18 cellular contexts compared by ENCODE assay signal in genomic region chr15:34620122-34620521, GRCh38.
"Had no signal": no experiment of that assay in that cellular context is flagged by ENCODE, and none has a peak within 500 bp of the region (broad histone marks: within the 10 kb centered on the region; RNA-seq: fewer than 3 reads in every experiment).

No MANE protein-coding gene starts in this region.

- H3K9me3 ChIP-seq: body of pancreas, prostate gland, right atrium auricular region, thyroid gland had no signal

- H2AFZ ChIP-seq: neural progenitor cell had no signal

- H3K4me1 ChIP-seq: body of pancreas, neural progenitor cell, prostate gland, right atrium auricular region, thyroid gland had no signal

- H3K4me2 ChIP-seq: neural progenitor cell had no signal

- H3K27ac ChIP-seq: body of pancreas, neural progenitor cell, prostate gland, right atrium auricular region, thyroid gland had no signal

- DNase-seq: activated CD4-positive, alpha-beta memory T cell treated with anti-CD3 and anti-CD28 coated beads, Interleukin-2, amount 10 ng/mL, durations not matched to agents 7 days and 5 days; activated CD4-positive, alpha-beta T cell treated with anti-CD3 and anti-CD28 coated beads for 48 hours; activated CD4-positive, CD25-positive, alpha-beta regulatory T cell; activated CD8-positive, alpha-beta memory T cell treated with anti-CD3 and anti-CD28 coated beads, Interleukin-2, amount 10 ng/mL, durations not matched to agents 7 days and 5 days; activated naive CD4-positive, alpha-beta T cell; activated T-cell treated with anti-CD3 and anti-CD28 coated beads, Interleukin-2, amount 50 U/mL, for 1 hour; body of pancreas; effector memory CD4-positive, alpha-beta T cell; immature natural killer cell; kidney glomerular epithelial cell; naive thymus-derived CD4-positive, alpha-beta T cell; stimulated activated CD4-positive, alpha-beta T cell treated with anti-CD3 and anti-CD28 coated beads, Interleukin-2, amount 100 ng/mL, for 24 hours; stimulated activated naive CD4-positive, alpha-beta T cell treated with Interleukin-2 at 50 U/mL for 16 hours; thyroid gland had no signal

- H3K9ac ChIP-seq: neural progenitor cell had no signal

- H3K27me3 ChIP-seq: body of pancreas, right atrium auricular region, thyroid gland had no signal

- H3K4me3 ChIP-seq: body of pancreas, neural progenitor cell, prostate gland, right atrium auricular region, thyroid gland had no signal

- H3K36me3 ChIP-seq: neural progenitor cell, prostate gland, right atrium auricular region, thyroid gland had no signal

- ATAC-seq: activated CD8-positive, alpha-beta memory T cell treated with anti-CD3 and anti-CD28 coated beads, Interleukin-2, amount 10 ng/mL, durations not matched to agents 7 days and 5 days; activated T-helper 17 cell treated with anti-CD3 and anti-CD28 coated beads, Interleukin-2, amount 50 U/mL, for 72 hours; body of pancreas; naive thymus-derived CD4-positive, alpha-beta T cell had no signal
